ENCODE assay signal across 17 cellular contexts in genomic region chr15:62889734-62890505, GRCh38.
DNase-seq lines count a peak whose midpoint lies in the region; ATAC-seq, FAIRE-seq and TF ChIP-seq lines count a peak whose summit lies in the region.
"Had no signal": no experiment of that assay in that cellular context is flagged by ENCODE, and none has a peak within 500 bp of the region (broad histone marks: within the 10 kb centered on the region; RNA-seq: fewer than 3 reads in every experiment).

No MANE protein-coding gene starts in this region.

- H2AFZ ChIP-seq in astrocyte (ENCODE audit: low read depth, low read length), result no peak overlapping the region

- FAIRE-seq in astrocyte (lab: Jason Lieb, UNC), result no peak

- TF ChIP-seq CTCF in astrocyte (IDR thresholded peaks at IDR 0.05; ENCODE audit: insufficient read depth, low read depth, low read length), result no peak
- TF ChIP-seq CTCF in foreskin fibroblast (IDR thresholded peaks at IDR 0.05; ENCODE audit: low read depth, low read length), result no peak
- no peak for TF ChIP-seq CTCF in sigmoid colon (IDR thresholded peaks at IDR 0.05)

- H3K27me3 ChIP-seq in astrocyte (ENCODE audit: insufficient read depth, low read length), result no peaks in the 10 kb centered on the region
- no peaks in the 10 kb centered on the region for H3K27me3 ChIP-seq in sigmoid colon
- H3K27me3 ChIP-seq: foreskin keratinocyte, ovary, SJCRH30 had no signal

- H3K27ac Mint-ChIP-seq in astrocyte (ENCODE audit: unreplicated experiment), result peak overlapping the region; percentile 77
- H3K27ac Mint-ChIP-seq in naive thymus-derived CD8-positive, alpha-beta T cell, result no peak overlapping the region
- H3K27ac Mint-ChIP-seq: stimulated activated memory B cell treated with anti-CD40 and anti-IgM and Interleukin-4, amounts not matched to agents 10 μg/mL and 1 μg/mL and 100 μg/mL, for 72 hours had no signal

- H3K9me3 ChIP-seq in astrocyte (ENCODE audit: insufficient read depth, low read depth, low read length) (no peaks in the 10 kb centered on the region), sigmoid colon (no peaks in the 10 kb centered on the region)
- H3K9me3 ChIP-seq: Caco-2, ovary had no signal

- no peaks in the 10 kb centered on the region for H3K36me3 Mint-ChIP-seq in astrocyte (ENCODE audit: low read depth, unreplicated experiment)
- H3K36me3 Mint-ChIP-seq in naive thymus-derived CD8-positive, alpha-beta T cell, result no peaks in the 10 kb centered on the region
- H3K36me3 Mint-ChIP-seq: brain; stimulated activated memory B cell treated with anti-CD40 and anti-IgM and Interleukin-4, amounts not matched to agents 10 μg/mL and 1 μg/mL and 100 μg/mL, for 72 hours had no signal

- peak overlapping the region; percentile 42 for H3K27ac ChIP-seq in astrocyte (ENCODE audit: low read depth, low read length)
- peak overlapping the region; percentile 76 to 93 (median 82) for H3K27ac ChIP-seq in sigmoid colon
- H3K27ac ChIP-seq: foreskin keratinocyte, ovary, SJCRH30 had no signal

- H3K4me3 ChIP-seq in astrocyte (ENCODE audit: insufficient read depth, low read depth, low read length) (no peak overlapping the region), foreskin fibroblast (ENCODE audit: low read depth in 1 of 2, low read length in 2 of 2) (no peak overlapping the region), sigmoid colon (no peak overlapping the region)
- H3K4me3 ChIP-seq: ovary, SJCRH30 had no signal

- DNase-seq in GM03348 (ENCODE audit: low spot score) (peak; percentile 73), astrocyte (ENCODE audit: low read depth) (peak; percentile 70), foreskin fibroblast (peak; percentile 65 to 82), sigmoid colon (peak; percentile 40), cerebellar cortex (ENCODE audit: low spot score) (no peak)
- DNase-seq in naive thymus-derived CD8-positive, alpha-beta T cell, result no peak
- DNase-seq: Caco-2; foreskin keratinocyte; H7; NCI-H748 treated with DMSO at 0.1 percent for 48 hours; ovary; SJCRH30; stimulated activated CD4-positive, alpha-beta T cell treated with anti-CD3 and anti-CD28 coated beads, Interleukin-2, amount 100 ng/mL, for 24 hours had no signal

- H3K27me3 Mint-ChIP-seq in astrocyte (ENCODE audit: low read depth, unreplicated experiment), result no peaks in the 10 kb centered on the region
- H3K27me3 Mint-ChIP-seq in naive thymus-derived CD8-positive, alpha-beta T cell, result peaks cover 7 to 35% (median 18%) of the 10 kb centered on the region in 5 donors

- no peaks in the 10 kb centered on the region for H3K9me3 Mint-ChIP-seq in astrocyte (ENCODE audit: unreplicated experiment)
- H3K9me3 Mint-ChIP-seq in naive thymus-derived CD8-positive, alpha-beta T cell, result no peaks in the 10 kb centered on the region
- H3K9me3 Mint-ChIP-seq: stimulated activated memory B cell treated with anti-CD40 and anti-IgM and Interleukin-4, amounts not matched to agents 10 μg/mL and 1 μg/mL and 100 μg/mL, for 72 hours had no signal

- H3K36me3 ChIP-seq in astrocyte (ENCODE audit: insufficient read depth, low read length) (no peaks in the 10 kb centered on the region), sigmoid colon (no peaks in the 10 kb centered on the region)
- H3K36me3 ChIP-seq: ovary, SJCRH30 had no signal

- no peak overlapping the region for H3K4me3 Mint-ChIP-seq in astrocyte (ENCODE audit: unreplicated experiment)
- H3K4me3 Mint-ChIP-seq in naive thymus-derived CD8-positive, alpha-beta T cell, result no peak overlapping the region
- H3K4me3 Mint-ChIP-seq: brain; stimulated activated memory B cell treated with anti-CD40 and anti-IgM and Interleukin-4, amounts not matched to agents 10 μg/mL and 1 μg/mL and 100 μg/mL, for 72 hours had no signal

- TF ChIP-seq EP300 in sigmoid colon (IDR thresholded peaks at IDR 0.05), result no peak

- no peak for TF ChIP-seq POLR2A in sigmoid colon (IDR thresholded peaks at IDR 0.05)

- no peak for ATAC-seq in naive thymus-derived CD8-positive, alpha-beta T cell
- ATAC-seq in GM18517 (IDR thresholded peaks at IDR 0.05; ENCODE audit: unreplicated experiment) (no peak), GM21825 (IDR thresholded peaks at IDR 0.05; ENCODE audit: unreplicated experiment) (no peak)
- ATAC-seq: foreskin keratinocyte; stimulated activated memory B cell treated with anti-CD40 and anti-IgM and Interleukin-4, amounts not matched to agents 10 μg/mL and 1 μg/mL and 100 μg/mL, for 72 hours had no signal

- H3K4me2 ChIP-seq in astrocyte (ENCODE audit: low read length), result peak overlapping the region; percentile 9

- POLR2A ChIA-PET in naive thymus-derived CD8-positive, alpha-beta T cell (lab: Charles Lee), result no interaction called here

- 26 to 67% methylated on average over 5 of the region's 5 CpGs for WGBS in sigmoid colon, 2 donors

- no peaks in the 10 kb centered on the region for H3K79me2 ChIP-seq in astrocyte (ENCODE audit: insufficient read depth, low read length)

- intact Hi-C loops in sigmoid colon (cut with DNase I), result no loop called here

- H3K9ac ChIP-seq in astrocyte (ENCODE audit: low read length), result peak overlapping the region; percentile 4

- peaks cover 55% of the 10 kb centered on the region for H3K4me1 Mint-ChIP-seq in astrocyte (ENCODE audit: low read depth, unreplicated experiment)
- no peaks in the 10 kb centered on the region for H3K4me1 Mint-ChIP-seq in naive thymus-derived CD8-positive, alpha-beta T cell
- H3K4me1 Mint-ChIP-seq: stimulated activated memory B cell treated with anti-CD40 and anti-IgM and Interleukin-4, amounts not matched to agents 10 μg/mL and 1 μg/mL and 100 μg/mL, for 72 hours had no signal

- no peaks in the 10 kb centered on the region for H4K20me1 ChIP-seq in astrocyte (ENCODE audit: insufficient read depth, low read length)

- H3K4me1 ChIP-seq in astrocyte (ENCODE audit: insufficient read depth, low read length) (peaks cover 48% of the 10 kb centered on the region), sigmoid colon (peaks cover 0 to 51% (median 43%) of the 10 kb centered on the region in 4 donors)

Comparison
In these comparisons a context has a peak if more than half of its experiments do, and no peak if none do; other contexts are left out.
1. DNase-seq: peak in GM03348 (single experiment), astrocyte (single experiment), foreskin fibroblast (2 of 2) and sigmoid colon (single experiment); none in cerebellar cortex (single experiment) and naive thymus-derived CD8-positive, alpha-beta T cell (0 of 10).